ENCODE assay signal across 8 cellular contexts in the genomic region with DNA sequence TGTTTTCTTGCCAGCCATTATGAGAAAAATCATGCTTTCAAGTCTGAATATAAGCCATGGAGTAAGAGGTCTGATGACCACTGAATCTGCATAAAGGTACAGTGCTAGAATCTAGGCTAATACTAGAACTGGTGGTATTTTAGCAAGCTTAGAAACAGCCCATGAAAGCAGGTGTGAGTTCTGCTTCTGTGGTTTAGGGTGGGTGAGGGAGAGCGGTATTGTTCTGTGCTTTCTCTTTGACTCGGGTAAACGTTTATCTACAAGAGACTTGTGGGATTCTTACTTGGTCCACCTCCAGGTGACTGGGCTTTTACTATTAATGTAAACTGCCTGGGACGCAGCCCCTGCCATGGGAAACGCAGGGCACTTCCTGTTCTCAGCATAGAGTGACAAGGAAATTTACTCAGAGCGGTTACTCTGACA. TPM values are rescaled to one million over a fixed set of nuclear protein-coding genes. Genes with fewer than 3 reads are reported as not detected.
DNase-seq lines count a peak whose midpoint lies in the region; ATAC-seq and TF ChIP-seq lines count a peak whose summit lies in the region.

No MANE protein-coding gene starts in this region.

- no peaks in the 10 kb centered on the region for H3K27me3 ChIP-seq in GM23338 (ENCODE audit: insufficient read depth)

- H3K27ac Mint-ChIP-seq in GM23338 = no peak overlapping the region
- H3K27ac Mint-ChIP-seq in nephron = peak overlapping the region in 2 of 3 experiments; percentile 25 to 59

- TF ChIP-seq POLR2A in lower leg skin (IDR thresholded peaks at IDR 0.05) = no peak

- H3K36me3 ChIP-seq in GM23338 (ENCODE audit: insufficient read depth) (peaks cover 2% of the 10 kb centered on the region; the same call in 1 of the 2 replicates), OCI-LY7 (ENCODE audit: insufficient read depth, low read length) (no peaks in the 10 kb centered on the region)

- H3K36me3 Mint-ChIP-seq in GM23338 (ENCODE audit: low read depth) (peaks cover 64% of the 10 kb centered on the region), nephron (ENCODE audit: low read depth) (peaks cover 65% of the 10 kb centered on the region)

- no peak overlapping the region for H2AFZ ChIP-seq in GM23338
- no peak overlapping the region for H2AFZ ChIP-seq in OCI-LY7 (ENCODE audit: low read length)

- H3K9me3 Mint-ChIP-seq in GM23338 = no peaks in the 10 kb centered on the region
- H3K9me3 Mint-ChIP-seq in nephron = no peaks in the 10 kb centered on the region

- H3K4me2 ChIP-seq in GM23338 = no peak overlapping the region
- no peak overlapping the region for H3K4me2 ChIP-seq in OCI-LY7 (ENCODE audit: low read length)

- no peak for DNase-seq in GM23338 (ENCODE audit: low spot score)
- peak; percentile 5 for DNase-seq in OCI-LY7 (ENCODE audit: low spot score)
- no peak for DNase-seq in mucosa of gallbladder (ENCODE audit: low spot score)
- DNase-seq in lower leg skin (ENCODE audit: low spot score in 2 of 2) = no peak
- no peak for DNase-seq in amygdala (lab: John Stamatoyannopoulos, UW)
- no peak for DNase-seq in AML-193 (lab: John Stamatoyannopoulos, UW)

- H4K20me1 ChIP-seq in GM23338 (replicated peaks; ENCODE audit: insufficient read depth) = no peaks in the 10 kb centered on the region
- H4K20me1 ChIP-seq in OCI-LY7 (ENCODE audit: insufficient read depth, low read length) = no peaks in the 10 kb centered on the region

- H3K4me1 Mint-ChIP-seq in GM23338 (no peaks in the 10 kb centered on the region), nephron (peaks cover 41% of the 10 kb centered on the region)

- TF ChIP-seq CTCF in GM23338 (conservative IDR thresholded peaks at IDR 0.05; ENCODE audit: low read depth in 2 of 2) (no peak), OCI-LY7 (conservative IDR thresholded peaks at IDR 0.05; ENCODE audit: low read length) (no peak), nephron (IDR thresholded peaks at IDR 0.05; ENCODE audit: unreplicated experiment in 3 of 3) (no peak), lower leg skin (IDR thresholded peaks at IDR 0.05) (no peak)

- POLR2A ChIA-PET in OCI-LY7 (lab: Charles Lee) = no interaction called here

- H3K4me1 ChIP-seq in GM23338 (ENCODE audit: insufficient read depth) (no peaks in the 10 kb centered on the region), OCI-LY7 (ENCODE audit: insufficient read depth, low read length, poor library complexity, severe bottlenecking) (no peaks in the 10 kb centered on the region)

- no peaks in the 10 kb centered on the region for H3F3A ChIP-seq in GM23338 (replicated peaks; ENCODE audit: low read depth)

- ATAC-seq in GM18868 (IDR thresholded peaks at IDR 0.05; ENCODE audit: unreplicated experiment) = peak; percentile 83
- ATAC-seq in GM23338 = no peak

- H3K27ac ChIP-seq in GM23338 (ENCODE audit: low read depth) (0 out of 2 replicates have a peak overlapping the region, but pooled peaks have one; percentile 63), OCI-LY7 (ENCODE audit: low read depth, low read length, poor library complexity, severe bottlenecking) (no peak overlapping the region)

- H3K9me3 ChIP-seq in OCI-LY7 (ENCODE audit: low read length) = no peaks in the 10 kb centered on the region

- WGBS in lower leg skin, 2 donors = 78 to 80% methylated on average over 6 of the region's 6 CpGs

- H3K79me2 ChIP-seq in GM23338 (replicated peaks; ENCODE audit: insufficient read depth) (no peaks in the 10 kb centered on the region), OCI-LY7 (ENCODE audit: insufficient read depth, low read depth, low read length) (no peaks in the 10 kb centered on the region)

- no peak overlapping the region for H3K4me3 Mint-ChIP-seq in GM23338
- H3K4me3 Mint-ChIP-seq in nephron = no peak overlapping the region

- H3K4me3 ChIP-seq in GM23338 (no peak overlapping the region), OCI-LY7 (ENCODE audit: low read depth, low read length, poor library complexity, severe bottlenecking) (no peak overlapping the region), lower leg skin (ENCODE audit: low read depth, poor library complexity, severe bottlenecking) (no peak overlapping the region)

- CTCF ChIA-PET in OCI-LY7 (lab: Charles Lee; ENCODE audit: unreplicated experiment) = no interaction called here

- no peaks in the 10 kb centered on the region for H3K9me2 ChIP-seq in GM23338 (ENCODE audit: insufficient read depth)
- H3K9me2 ChIP-seq in OCI-LY7 (ENCODE audit: insufficient read depth, low read length) = no peaks in the 10 kb centered on the region

- intact Hi-C loops in OCI-LY7 (cut with micrococcal nuclease; ENCODE audit: unreplicated experiment) (no loop called here), lower leg skin (cut with DNase I; ENCODE audit: low total_unique reads) (no loop called here)

- no TSS peak for BruUV-seq in OCI-LY7 (replicated peaks; lab: Mats Ljungman, UMichigan)

- H3K27me3 Mint-ChIP-seq in GM23338 (ENCODE audit: insufficient read depth, low read depth, poor library complexity) = peaks cover 9% of the 10 kb centered on the region
- no peaks in the 10 kb centered on the region for H3K27me3 Mint-ChIP-seq in nephron (ENCODE audit: low read depth)

TF ChIP-seq in GM23338, 12 proteins besides CTCF, POLR2A, EP300 and RAD21:
- TF ChIP-seq CREB1 (CRISPR knock-in tag; IDR thresholded peaks at IDR 0.05; ENCODE audit: low read depth) (no peak), POLR2AphosphoS5 (IDR thresholded peaks at IDR 0.05; ENCODE audit: low read depth) (no peak), EZH2phosphoT487 (IDR thresholded peaks at IDR 0.05; ENCODE audit: unreplicated experiment) (no peak)

RNA-seq across cellular contexts. Expression of gene PGPEP1L, which starts 55.2 kb away (rescaled TPM):
- total RNA-seq in GM23338 (2014; rRNA removed; shearing (Covaris generic)) = not detected in 2 replicates
- not detected in 2 replicates for polyA plus RNA-seq in GM23338 (2016; fragmentation: Nextera tagmentation; extraction: Ambion mirVana)
- not detected in 2 replicates for total RNA-seq in OCI-LY7 (2014; rRNA removed; shearing (Covaris generic))
- not detected in 2 replicates for total RNA-seq in OCI-LY7 (2022)
- total RNA-seq in mucosa of gallbladder = 0.29 TPM
- not detected for total RNA-seq in lower leg skin
